ENCODE assay signal across 29 cellular contexts in genomic region chr4:150379454-150379853, GRCh38.
DNase-seq lines count a peak whose midpoint lies in the region; ATAC-seq and TF ChIP-seq lines count a peak whose summit lies in the region.
"Had no signal": no experiment of that assay in that cellular context is flagged by ENCODE, and none has a peak within 500 bp of the region (broad histone marks: within the 10 kb centered on the region; RNA-seq: fewer than 3 reads in every experiment).

No MANE protein-coding gene starts in this region.

- TF ChIP-seq CTCF in choroid plexus epithelial cell (conservative IDR thresholded peaks at IDR 0.05; ENCODE audit: low read depth, low read length) (no peak), body of pancreas (IDR thresholded peaks at IDR 0.05) (no peak)

- H3K9me3 ChIP-seq in body of pancreas, result no peaks in the 10 kb centered on the region
- H3K9me3 ChIP-seq: gastroesophageal sphincter, suprapubic skin had no signal

- H3K27ac Mint-ChIP-seq in activated naive CD4-positive, alpha-beta T cell treated with anti-CD3 and anti-CD28 coated beads, Interleukin-2, amount 50 U/mL, for 72 hours, result no peak overlapping the region
- H3K27ac Mint-ChIP-seq: activated CD8-positive, alpha-beta memory T cell treated with anti-CD3 and anti-CD28 coated beads, Interleukin-2, amount 10 ng/mL, durations not matched to agents 7 days and 5 days; neural progenitor cell; progenitor cell of endocrine pancreas had no signal

- intact Hi-C loops in body of pancreas (cut with DNase I), result no loop called here

- H3K27me3 ChIP-seq in body of pancreas, result no peaks in the 10 kb centered on the region
- H3K27me3 ChIP-seq: gastroesophageal sphincter, neural progenitor cell, suprapubic skin had no signal

- DNase-seq in EH (ENCODE audit: low read depth) (peak; percentile 56), LHCN-M2 (ENCODE audit: low read depth) (peak; percentile 74), choroid plexus epithelial cell (ENCODE audit: low read depth) (peak; percentile 44), kidney tubule cell (ENCODE audit: low spot score) (peak; percentile 6), body of pancreas (no peak), SKM-1 (lab: John Stamatoyannopoulos, UW; ENCODE audit: unreplicated experiment) (no peak), NCI-H2029 treated with DMSO at 0.1 percent for 48 hours (lab: John Stamatoyannopoulos, UW) (no peak)
- DNase-seq in activated naive CD4-positive, alpha-beta T cell treated with anti-CD3 and anti-CD28 coated beads, Interleukin-2, amount 50 U/mL, for 72 hours (ENCODE audit: low spot score in 2 of 2), result no peak
- DNase-seq: ACHN; activated CD4-positive, alpha-beta T cell treated with anti-CD3 and anti-CD28 coated beads, Interleukin-2, amount 50 U/mL, for 1 hour; activated CD8-positive, alpha-beta memory T cell treated with anti-CD3 and anti-CD28 coated beads, Interleukin-2, amount 10 ng/mL, durations not matched to agents 7 days and 5 days; activated naive CD4-positive, alpha-beta T cell treated with anti-CD3 and anti-CD28 coated beads, Interleukin-2, amount 50 U/mL, for 16 hours; anterior cingulate cortex; COR-L47; effector CD8-positive, alpha-beta T cell; H7; NCI-H1092; NCI-H187 treated with DMSO at 0.1 percent for 48 hours; NCI-H2227 treated with DMSO at 0.1 percent for 48 hours; NCI-H774; stimulated activated CD4-positive, alpha-beta T cell treated with anti-CD3 and anti-CD28 coated beads, Interleukin-1b, Interleukin-23, amount 100 ng/mL, for 48 hours; WERI-Rb-1 had no signal

- no peak overlapping the region for H3K27ac ChIP-seq in body of pancreas
- H3K27ac ChIP-seq: gastroesophageal sphincter, neural progenitor cell, skin epidermis, suprapubic skin, WERI-Rb-1 had no signal

- WGBS in body of pancreas, 2 donors, result 82 to 100% methylated on average over 1 of the region's 1 CpG

- H3K36me3 Mint-ChIP-seq in activated naive CD4-positive, alpha-beta T cell treated with anti-CD3 and anti-CD28 coated beads, Interleukin-2, amount 50 U/mL, for 72 hours, result peaks cover 0 to 11% of the 10 kb centered on the region in 2 donors

- ATAC-seq in body of pancreas, result no peak
- ATAC-seq in activated naive CD4-positive, alpha-beta T cell treated with anti-CD3 and anti-CD28 coated beads, Interleukin-2, amount 50 U/mL, for 72 hours, result no peak
- ATAC-seq: activated CD8-positive, alpha-beta memory T cell treated with anti-CD3 and anti-CD28 coated beads, Interleukin-2, amount 10 ng/mL, durations not matched to agents 7 days and 5 days; esophagus mucosa; gastroesophageal sphincter had no signal

- no peak overlapping the region for H3K4me3 ChIP-seq in choroid plexus epithelial cell (ENCODE audit: low read depth, low read length)
- H3K4me3 ChIP-seq in body of pancreas, result no peak overlapping the region
- H3K4me3 ChIP-seq: gastroesophageal sphincter, lung, neural progenitor cell, skin epidermis, suprapubic skin had no signal

- H3K36me3 ChIP-seq in body of pancreas (replicated peaks in 1 of 2; ENCODE audit: insufficient read depth in 1 of 2, low read depth in 2 of 2), result no peaks in the 10 kb centered on the region
- H3K36me3 ChIP-seq: gastroesophageal sphincter, neural progenitor cell, suprapubic skin, WERI-Rb-1 had no signal

- H3K9me3 Mint-ChIP-seq in activated naive CD4-positive, alpha-beta T cell treated with anti-CD3 and anti-CD28 coated beads, Interleukin-2, amount 50 U/mL, for 72 hours, result peaks cover 0 to 5% of the 10 kb centered on the region in 2 donors
- H3K9me3 Mint-ChIP-seq: neural progenitor cell had no signal

- H3K4me1 ChIP-seq in body of pancreas, result no peaks in the 10 kb centered on the region
- H3K4me1 ChIP-seq: gastroesophageal sphincter, suprapubic skin had no signal

- TF ChIP-seq POLR2A in body of pancreas (IDR thresholded peaks at IDR 0.05), result no peak

Comparison
In these comparisons a context has a peak if more than half of its experiments do, and no peak if none do; other contexts are left out.
1. DNase-seq: peak in EH (single experiment), LHCN-M2 (single experiment), choroid plexus epithelial cell (single experiment) and kidney tubule cell (single experiment); none in body of pancreas (0 of 4), SKM-1 (single experiment), activated naive CD4-positive, alpha-beta T cell treated with anti-CD3 and anti-CD28 coated beads, Interleukin-2, amount 50 U/mL, for 72 hours (0 of 2) and NCI-H2029 treated with DMSO at 0.1 percent for 48 hours (single experiment).